In the genomic region with DNA sequence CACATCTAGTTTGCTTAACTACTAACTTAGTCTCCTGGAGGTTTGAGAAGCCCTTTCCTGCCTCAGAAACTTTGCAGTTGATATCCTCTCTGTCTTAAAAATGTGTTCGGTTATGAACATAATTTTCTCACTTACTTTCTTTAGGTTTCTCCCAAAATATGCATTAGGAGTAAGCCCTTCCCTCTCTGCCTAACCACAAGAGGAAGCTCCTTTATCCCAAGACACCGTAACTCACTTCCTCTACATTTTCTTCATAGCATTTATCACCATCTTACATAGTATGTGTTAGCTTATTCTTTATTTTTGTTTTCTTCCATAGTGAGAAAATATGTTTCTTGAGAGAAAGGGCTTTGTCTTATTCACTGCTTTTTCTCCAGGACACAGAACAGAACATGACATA, we compare ENCODE assay signal across 33 cellular contexts.
"Had no signal": no experiment of that assay in that cellular context is flagged by ENCODE, and none has a peak within 500 bp of the region (broad histone marks: within the 10 kb centered on the region; RNA-seq: fewer than 3 reads in every experiment).

No MANE protein-coding gene starts in this region.

- H3K4me1 ChIP-seq: gastroesophageal sphincter, prostate gland, stomach, thyroid gland, upper lobe of left lung, vagina had no signal

- H3K4me3 ChIP-seq: coronary artery, gastroesophageal sphincter, mucosa of descending colon, ovary, prostate gland, skin epidermis, stomach, thyroid gland, upper lobe of left lung, vagina had no signal

- H3K4me1 Mint-ChIP-seq: activated CD4-positive, alpha-beta T cell treated with anti-CD3 and anti-CD28 coated beads, Interleukin-2, amount 10 ng/mL, durations not matched to agents 24 days and 14 days; activated naive CD4-positive, alpha-beta T cell treated with anti-CD3 and anti-CD28 coated beads, Interleukin-2, amount 10 ng/mL, durations not matched to agents 7 days and 5 days; activated naive CD8-positive, alpha-beta T cell treated with anti-CD3 and anti-CD28 coated beads, Interleukin-2, amount 10 ng/mL, durations not matched to agents 7 days and 5 days; stimulated activated naive B cell treated with anti-CD40 and anti-IgM and Interleukin-4, amounts not matched to agents 10 μg/mL and 1 μg/mL and 100 μg/mL, for 72 hours had no signal

- DNase-seq: activated CD4-positive, alpha-beta memory T cell treated with anti-CD3 and anti-CD28 coated beads for 36 hours; activated CD4-positive, alpha-beta T cell treated with anti-CD3 and anti-CD28 coated beads, Interleukin-2, amount 10 ng/mL, durations not matched to agents 24 days and 14 days; activated CD8-positive, alpha-beta memory T cell treated with anti-CD3 and anti-CD28 coated beads, Interleukin-2, amount 50 U/mL, for 4 hours; activated gamma-delta T cell; activated naive CD4-positive, alpha-beta T cell treated with anti-CD3 and anti-CD28 coated beads, Interleukin-2, amount 10 ng/mL, durations not matched to agents 7 days and 5 days; activated naive CD8-positive, alpha-beta T cell treated with anti-CD3 and anti-CD28 coated beads, Interleukin-2, amount 10 ng/mL, durations not matched to agents 7 days and 5 days; activated T-cell treated with anti-CD3 and anti-CD28 coated beads, Interleukin-2, amount 50 U/mL, for 24 hours; brain microvascular endothelial cell; hippocampal formation; left cardiac atrium; left ventricle myocardium superior; mucosa of descending colon; ovary; retina; stimulated activated CD4-positive, alpha-beta T cell treated with anti-CD3 and anti-CD28 coated beads, Interleukin-1b, Interleukin-23, amount 100 ng/mL, for 48 hours; stimulated activated CD4-positive, alpha-beta T cell treated with anti-CD3 and anti-CD28 coated beads, Interleukin-4, amount 100 ng/mL, for 4 hours; stimulated activated CD8-positive, alpha-beta memory T cell treated with anti-CD3 and anti-CD28 coated beads, Interleukin-4, amount 100 ng/mL, for 48 hours; stimulated activated naive B cell treated with anti-CD40 and anti-IgM and Interleukin-4, amounts not matched to agents 10 μg/mL and 1 μg/mL and 100 μg/mL, for 72 hours; stomach; thyroid gland; upper lobe of left lung; WERI-Rb-1 had no signal

- H3K36me3 Mint-ChIP-seq: activated CD4-positive, alpha-beta memory T cell treated with anti-CD3 and anti-CD28 coated beads for 36 hours; activated naive CD4-positive, alpha-beta T cell treated with anti-CD3 and anti-CD28 coated beads, Interleukin-2, amount 10 ng/mL, durations not matched to agents 7 days and 5 days; activated naive CD8-positive, alpha-beta T cell treated with anti-CD3 and anti-CD28 coated beads, Interleukin-2, amount 10 ng/mL, durations not matched to agents 7 days and 5 days; natural killer cell treated with Interleukin-12 subunit alpha and Interleukin-12 subunit beta and Interleukin-15 and Interleukin-18, amount 100 ng/mL, for 72 hours; stimulated activated naive B cell treated with anti-CD40 and anti-IgM and Interleukin-4, amounts not matched to agents 10 μg/mL and 1 μg/mL and 100 μg/mL, for 72 hours had no signal

- FAIRE-seq: astrocyte, endothelial cell of umbilical vein, keratinocyte had no signal

- H3K27me3 ChIP-seq: brain microvascular endothelial cell, gastroesophageal sphincter, ovary, stomach, thyroid gland, upper lobe of left lung, vagina had no signal

- H3K36me3 ChIP-seq: brain microvascular endothelial cell, gastroesophageal sphincter, ovary, prostate gland, stomach, thyroid gland, upper lobe of left lung, vagina, WERI-Rb-1 had no signal

- ATAC-seq: activated CD4-positive, CD25-positive, alpha-beta regulatory T cell treated with anti-CD3 and anti-CD28 coated beads, Interleukin-2, amount 50 U/mL, for 24 hours; gastroesophageal sphincter; left cardiac atrium; left ventricle myocardium superior; mucosa of descending colon; natural killer cell treated with Interleukin-12 subunit alpha and Interleukin-12 subunit beta and Interleukin-15 and Interleukin-18, amount 100 ng/mL, for 72 hours; sciatic nerve; stimulated activated naive B cell treated with anti-CD40 and anti-IgM and Interleukin-4, amounts not matched to agents 10 μg/mL and 1 μg/mL and 100 μg/mL, for 72 hours had no signal

- H3K9me3 ChIP-seq: gastroesophageal sphincter, mucosa of descending colon, ovary, prostate gland, stomach, thyroid gland, upper lobe of left lung, vagina had no signal

- H3K9me3 Mint-ChIP-seq: activated naive CD4-positive, alpha-beta T cell treated with anti-CD3 and anti-CD28 coated beads, Interleukin-2, amount 10 ng/mL, durations not matched to agents 7 days and 5 days; activated naive CD8-positive, alpha-beta T cell treated with anti-CD3 and anti-CD28 coated beads, Interleukin-2, amount 10 ng/mL, durations not matched to agents 7 days and 5 days had no signal

- H3K27ac Mint-ChIP-seq: activated CD4-positive, alpha-beta memory T cell treated with anti-CD3 and anti-CD28 coated beads for 36 hours; activated CD4-positive, alpha-beta T cell treated with anti-CD3 and anti-CD28 coated beads, Interleukin-2, amount 10 ng/mL, durations not matched to agents 24 days and 14 days; activated naive CD4-positive, alpha-beta T cell treated with anti-CD3 and anti-CD28 coated beads, Interleukin-2, amount 10 ng/mL, durations not matched to agents 7 days and 5 days; activated naive CD8-positive, alpha-beta T cell treated with anti-CD3 and anti-CD28 coated beads, Interleukin-2, amount 10 ng/mL, durations not matched to agents 7 days and 5 days; activated T-cell treated with anti-CD3 and anti-CD28 coated beads, Interleukin-2, amount 50 U/mL, for 24 hours; natural killer cell treated with Interleukin-12 subunit alpha and Interleukin-12 subunit beta and Interleukin-15 and Interleukin-18, amount 100 ng/mL, for 72 hours; stimulated activated naive B cell treated with anti-CD40 and anti-IgM and Interleukin-4, amounts not matched to agents 10 μg/mL and 1 μg/mL and 100 μg/mL, for 72 hours had no signal

- H3K27me3 Mint-ChIP-seq: activated CD4-positive, alpha-beta memory T cell treated with anti-CD3 and anti-CD28 coated beads for 36 hours; activated CD4-positive, alpha-beta T cell treated with anti-CD3 and anti-CD28 coated beads, Interleukin-2, amount 10 ng/mL, durations not matched to agents 24 days and 14 days; activated naive CD4-positive, alpha-beta T cell treated with anti-CD3 and anti-CD28 coated beads, Interleukin-2, amount 10 ng/mL, durations not matched to agents 7 days and 5 days; activated naive CD8-positive, alpha-beta T cell treated with anti-CD3 and anti-CD28 coated beads, Interleukin-2, amount 10 ng/mL, durations not matched to agents 7 days and 5 days; activated T-cell treated with anti-CD3 and anti-CD28 coated beads, Interleukin-2, amount 50 U/mL, for 24 hours; natural killer cell treated with Interleukin-12 subunit alpha and Interleukin-12 subunit beta and Interleukin-15 and Interleukin-18, amount 100 ng/mL, for 72 hours; stimulated activated naive B cell treated with anti-CD40 and anti-IgM and Interleukin-4, amounts not matched to agents 10 μg/mL and 1 μg/mL and 100 μg/mL, for 72 hours had no signal

- H3K27ac ChIP-seq: brain microvascular endothelial cell, coronary artery, gastroesophageal sphincter, ovary, prostate gland, skin epidermis, stomach, thyroid gland, upper lobe of left lung, vagina, WERI-Rb-1 had no signal

- H3K4me3 Mint-ChIP-seq: activated CD4-positive, alpha-beta memory T cell treated with anti-CD3 and anti-CD28 coated beads for 36 hours; activated CD4-positive, alpha-beta T cell treated with anti-CD3 and anti-CD28 coated beads, Interleukin-2, amount 10 ng/mL, durations not matched to agents 24 days and 14 days; activated naive CD4-positive, alpha-beta T cell treated with anti-CD3 and anti-CD28 coated beads, Interleukin-2, amount 10 ng/mL, durations not matched to agents 7 days and 5 days; activated naive CD8-positive, alpha-beta T cell treated with anti-CD3 and anti-CD28 coated beads, Interleukin-2, amount 10 ng/mL, durations not matched to agents 7 days and 5 days; activated T-cell treated with anti-CD3 and anti-CD28 coated beads, Interleukin-2, amount 50 U/mL, for 24 hours; natural killer cell treated with Interleukin-12 subunit alpha and Interleukin-12 subunit beta and Interleukin-15 and Interleukin-18, amount 100 ng/mL, for 72 hours; stimulated activated naive B cell treated with anti-CD40 and anti-IgM and Interleukin-4, amounts not matched to agents 10 μg/mL and 1 μg/mL and 100 μg/mL, for 72 hours had no signal
